Comparison of ENCODE assay signal across 8 cellular contexts in the genomic region with DNA sequence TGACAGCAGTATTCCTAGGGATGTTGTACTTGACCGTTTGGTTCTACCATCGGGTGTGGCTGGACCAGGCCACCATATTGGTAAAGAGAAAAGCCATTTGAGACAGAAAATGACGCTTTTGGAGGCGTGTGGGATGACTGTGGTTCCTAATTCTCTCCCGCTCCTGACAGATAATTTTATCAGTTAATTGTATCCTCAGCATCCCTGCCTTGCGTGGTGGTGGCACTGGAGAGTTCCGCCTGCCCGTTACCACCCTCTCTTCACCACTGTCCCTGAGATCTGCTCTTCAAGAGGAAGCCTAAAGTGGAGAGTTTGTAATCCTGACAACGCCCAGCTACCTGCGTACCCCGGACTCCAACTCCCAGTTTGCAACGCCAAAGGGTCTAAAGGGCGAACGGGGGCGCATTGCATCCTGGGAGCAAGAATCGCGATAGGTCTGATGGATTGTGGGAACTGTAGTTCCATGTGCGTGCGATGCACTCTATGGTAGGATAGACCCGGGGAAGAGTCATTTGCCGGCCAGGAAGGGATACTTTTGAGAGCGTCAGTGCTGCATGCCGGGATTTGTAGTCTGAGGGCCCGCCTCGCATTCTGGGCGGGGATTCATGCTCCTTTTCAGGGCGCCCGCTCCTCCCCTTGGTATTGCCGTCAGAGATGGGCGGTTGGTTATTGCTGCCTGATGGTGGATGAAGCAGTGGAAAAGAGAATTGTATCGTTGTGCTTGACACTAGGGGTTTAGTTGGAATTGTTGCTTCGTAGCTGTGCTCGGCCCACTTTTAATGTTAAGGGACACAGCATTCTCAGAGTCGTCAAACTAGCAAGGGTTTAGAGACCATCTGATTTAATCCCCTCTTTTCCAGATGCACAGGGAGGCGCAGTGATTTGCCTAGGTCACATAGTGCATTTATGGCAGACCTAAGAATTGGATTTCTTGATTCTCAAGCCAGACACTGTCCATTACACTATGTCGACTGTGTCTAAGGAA.
DNase-seq lines count a peak whose midpoint lies in the region; ATAC-seq and FAIRE-seq lines count a peak whose summit lies in the region.

No MANE protein-coding gene starts in this region.

- peak; percentile 99 for FAIRE-seq in islet of Langerhans (lab: Jason Lieb, UNC)

- peak; percentile 65 for ATAC-seq in GM19043 (IDR thresholded peaks at IDR 0.05; ENCODE audit: low read depth, unreplicated experiment)
- ATAC-seq in HG03342 (IDR thresholded peaks at IDR 0.05; ENCODE audit: unreplicated experiment), result peak; percentile 56

- peak; percentile 100 for DNase-seq in AML-193 (lab: John Stamatoyannopoulos, UW)
- peak; percentile 99 for DNase-seq in NCI-H345 treated with DMSO at 0.1 percent for 48 hours (lab: John Stamatoyannopoulos, UW; ENCODE audit: unreplicated experiment)
- peak; percentile 94 for DNase-seq in activated CD4-positive, CD25-positive, alpha-beta regulatory T cell treated with anti-CD3 and anti-CD28 coated beads, Interleukin-2, amount 50 U/mL, for 16 hours (ENCODE audit: low read depth, low spot score)
- DNase-seq in cerebellar nuclear complex (lab: John Stamatoyannopoulos, UW), result peak; percentile 93 to 98
- peak; percentile 87 to 92 for DNase-seq in stimulated activated CD4-positive, alpha-beta T cell treated with anti-CD3 and anti-CD28 coated beads, Interleukin-12 subunit alpha, Interleukin-12 subunit beta, amount 100 ng/mL, for 24 hours (ENCODE audit: low read depth in 2 of 2)

Comparison
In these comparisons a context has a peak if more than half of its experiments do, and no peak if none do; other contexts are left out.
1. Peak in every context shown above with its lines: DNase-seq and ATAC-seq.